ENCODE assay signal across 19 cellular contexts in the genomic region with DNA sequence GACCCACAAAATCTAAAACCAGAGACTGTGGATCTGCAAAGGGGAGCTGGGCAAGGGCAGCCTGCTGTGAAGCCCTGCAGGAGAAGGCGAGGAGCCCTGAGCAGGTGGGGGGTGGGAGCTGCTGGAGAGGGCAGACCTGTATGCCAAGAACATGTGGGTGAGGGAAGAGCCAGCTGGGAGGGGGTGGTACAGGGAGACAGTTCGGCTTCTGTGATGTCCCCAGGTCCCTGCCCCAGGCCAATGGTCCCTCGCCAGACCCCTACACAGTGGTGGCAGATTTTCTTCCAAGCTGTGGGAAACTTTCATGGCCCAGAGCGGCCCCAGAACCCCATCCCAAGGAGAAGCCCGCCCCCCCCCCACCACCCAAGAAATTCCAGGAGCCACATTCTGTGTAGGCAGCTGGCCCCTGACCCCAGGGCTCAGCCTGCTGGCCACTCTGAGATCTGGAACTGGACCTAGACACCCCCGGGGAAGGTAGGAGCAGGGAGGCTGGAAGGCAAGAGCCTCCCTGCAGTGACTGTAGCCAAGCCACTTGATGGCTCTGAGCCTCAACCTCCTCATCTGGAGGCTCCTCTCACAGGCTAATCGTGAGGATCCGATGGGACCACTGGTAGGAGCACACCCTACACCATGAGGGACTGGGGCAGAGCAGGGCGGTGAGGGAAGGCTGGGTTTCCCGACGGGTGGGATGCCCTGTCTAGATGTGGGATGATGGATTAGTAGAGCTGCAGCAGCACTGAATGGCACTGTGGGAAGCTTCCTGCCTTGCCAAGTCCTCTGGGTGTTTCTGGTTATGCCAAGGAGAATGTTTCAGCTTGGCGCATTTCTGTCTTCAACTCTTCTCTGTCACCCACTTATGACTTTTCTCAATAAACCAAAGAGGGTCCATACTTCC. TPM values are rescaled to one million over a fixed set of nuclear protein-coding genes. Genes with fewer than 3 reads are reported as not detected.
DNase-seq lines count a peak whose midpoint lies in the region; ATAC-seq and TF ChIP-seq lines count a peak whose summit lies in the region.
"Had no signal": no experiment of that assay in that cellular context is flagged by ENCODE, and none has a peak within 500 bp of the region (broad histone marks: within the 10 kb centered on the region; RNA-seq: fewer than 3 reads in every experiment).

No MANE protein-coding gene starts in this region.

- DNase-seq in A673 (ENCODE audit: low spot score): peak; percentile 76
- DNase-seq in GM10266 (ENCODE audit: extremely low spot score): peak; percentile 3
- peak; percentile 38 for DNase-seq in endodermal cell
- no peak for DNase-seq in neural progenitor cell (ENCODE audit: low spot score)
- no peak for DNase-seq in glomerular visceral epithelial cell (ENCODE audit: extremely low spot score)
- no peak for DNase-seq in mucosa of descending colon
- no peak for DNase-seq in CD1c-positive myeloid dendritic cell (ENCODE audit: extremely low spot score)
- DNase-seq: effector CD4-positive, alpha-beta T cell; heart right ventricle; NCI-H1417; stimulated activated CD4-positive, alpha-beta T cell treated with anti-CD3 and anti-CD28 coated beads, Interleukin-15, amount 100 ng/mL, for 24 hours; stimulated activated naive CD4-positive, alpha-beta T cell treated with Interleukin-2 at 50 U/mL for 16 hours had no signal

- no peak overlapping the region for H3K4me3 Mint-ChIP-seq in endodermal cell
- no peak overlapping the region for H3K4me3 Mint-ChIP-seq in neural progenitor cell
- H3K4me3 Mint-ChIP-seq: WTC11 had no signal

- CTCF ChIA-PET in A673 (lab: Charles Lee): interaction anchor here (0.9 kb wide), 1 partner anchor 147 kb away, joined by 4 read pairs; no protein-coding TSS in a partner anchor

- no peaks in the 10 kb centered on the region for H3K27me3 ChIP-seq in A673 (replicated peaks; ENCODE audit: insufficient read depth, low read depth, low read length, poor library complexity)
- H3K27me3 ChIP-seq in endodermal cell (ENCODE audit: control insufficient read depth, insufficient read depth, low read length, poor library complexity, severe bottlenecking): no peaks in the 10 kb centered on the region
- no peaks in the 10 kb centered on the region for H3K27me3 ChIP-seq in neural progenitor cell
- H3K27me3 ChIP-seq: heart right ventricle had no signal

- intact Hi-C loops in A673 (cut with micrococcal nuclease; ENCODE audit: unreplicated experiment): no loop called here
- intact Hi-C loops in mucosa of descending colon (cut with DNase I, micrococcal nuclease): no loop called here

- no peak for TF ChIP-seq CTCF in A673 (conservative IDR thresholded peaks at IDR 0.05; ENCODE audit: low read depth, low read length)
- TF ChIP-seq CTCF in GM10266 (IDR thresholded peaks at IDR 0.05; ENCODE audit: control insufficient read depth, insufficient read depth, low read depth, missing control alignments): no peak
- no peak for TF ChIP-seq CTCF in endodermal cell (conservative IDR thresholded peaks at IDR 0.05)
- no peak for TF ChIP-seq CTCF in neural progenitor cell (IDR thresholded peaks at IDR 0.05)
- no peak for TF ChIP-seq CTCF in mucosa of descending colon (IDR thresholded peaks at IDR 0.05)

- no peak overlapping the region for H2AFZ ChIP-seq in neural progenitor cell (replicated peaks)

- no peaks in the 10 kb centered on the region for H3K9me3 ChIP-seq in A673 (ENCODE audit: low read depth, low read length, poor library complexity, severe bottlenecking)
- no peaks in the 10 kb centered on the region for H3K9me3 ChIP-seq in endodermal cell (ENCODE audit: control insufficient read depth, low read length)
- H3K9me3 ChIP-seq in neural progenitor cell (ENCODE audit: low read depth): no peaks in the 10 kb centered on the region
- no peaks in the 10 kb centered on the region for H3K9me3 ChIP-seq in mucosa of descending colon
- H3K9me3 ChIP-seq: heart right ventricle had no signal

- H4K20me1 ChIP-seq in neural progenitor cell (ENCODE audit: low read depth): no peaks in the 10 kb centered on the region

- POLR2A ChIA-PET in A673 (lab: Charles Lee; ENCODE audit: low non-redundant PET): no interaction called here

- H3K27ac ChIP-seq in A673 (ENCODE audit: low read depth, low read length, poor library complexity, severe bottlenecking) (no peak overlapping the region), endodermal cell (ENCODE audit: low read depth, low read length) (no peak overlapping the region), neural progenitor cell (no peak overlapping the region)
- H3K27ac ChIP-seq: heart right ventricle had no signal

- no peak overlapping the region for H3K4me2 ChIP-seq in neural progenitor cell

- BruUV-seq in A673 (replicated peaks; lab: Mats Ljungman, UMichigan): no TSS peak

- H3K4me1 ChIP-seq in A673 (ENCODE audit: insufficient read depth, low read length, poor library complexity, severe bottlenecking) (peaks cover 11% of the 10 kb centered on the region), endodermal cell (ENCODE audit: control insufficient read depth, insufficient read depth, low read length) (peaks cover 6% of the 10 kb centered on the region), neural progenitor cell (peaks cover 16% of the 10 kb centered on the region), mucosa of descending colon (ENCODE audit: low read depth) (peaks cover 13% of the 10 kb centered on the region)

- H3F3A ChIP-seq in neural progenitor cell (ENCODE audit: low read depth): peaks cover 8% of the 10 kb centered on the region

- H3K36me3 ChIP-seq in A673 (ENCODE audit: insufficient read depth, low read length, poor library complexity, severe bottlenecking) (no peaks in the 10 kb centered on the region), endodermal cell (ENCODE audit: control insufficient read depth, insufficient read depth, low read length) (no peaks in the 10 kb centered on the region), neural progenitor cell (no peaks in the 10 kb centered on the region), mucosa of descending colon (ENCODE audit: low read depth) (no peaks in the 10 kb centered on the region)

- H3K79me2 ChIP-seq in neural progenitor cell (ENCODE audit: low read depth): no peaks in the 10 kb centered on the region

- no peaks in the 10 kb centered on the region for H3K27me3 Mint-ChIP-seq in endodermal cell (ENCODE audit: insufficient read depth)
- peaks cover 3% of the 10 kb centered on the region for H3K27me3 Mint-ChIP-seq in neural progenitor cell (ENCODE audit: insufficient read depth, low read depth)

- H3K4me1 Mint-ChIP-seq in endodermal cell (peaks cover 17% of the 10 kb centered on the region), neural progenitor cell (peaks cover 41% of the 10 kb centered on the region)

- H3K4me3 ChIP-seq in A673 (ENCODE audit: low read depth, low read length, poor library complexity, severe bottlenecking) (no peak overlapping the region), endodermal cell (ENCODE audit: low read length) (no peak overlapping the region), neural progenitor cell (no peak overlapping the region), mucosa of descending colon (no peak overlapping the region)
- H3K4me3 ChIP-seq: heart right ventricle had no signal

- H3K9me3 Mint-ChIP-seq in endodermal cell (no peaks in the 10 kb centered on the region), neural progenitor cell (no peaks in the 10 kb centered on the region)
- H3K9me3 Mint-ChIP-seq: WTC11 had no signal

- no peak for ATAC-seq in HG03097 (IDR thresholded peaks at IDR 0.05; ENCODE audit: low FRiP score, unreplicated experiment)
- ATAC-seq in mucosa of descending colon: no peak
- ATAC-seq: heart right ventricle, WTC11 had no signal

- H3K36me3 Mint-ChIP-seq in endodermal cell (ENCODE audit: low read depth): no peaks in the 10 kb centered on the region
- no peaks in the 10 kb centered on the region for H3K36me3 Mint-ChIP-seq in neural progenitor cell
- H3K36me3 Mint-ChIP-seq: type B pancreatic cell, WTC11 had no signal

- 75 to 91% methylated on average over 4 to 11 of the region's 12 CpGs for WGBS in endodermal cell (ENCODE audit: insufficient coverage in 1 of 2, insufficient read length in 1 of 2), 2 experiments

- H3K27ac Mint-ChIP-seq in endodermal cell (no peak overlapping the region), neural progenitor cell (peak overlapping the region; percentile 14)
- H3K27ac Mint-ChIP-seq: WTC11 had no signal

- no peak overlapping the region for H3K9ac ChIP-seq in endodermal cell (ENCODE audit: extremely low read depth, low read length, poor library complexity, severe bottlenecking)
- H3K9ac ChIP-seq in neural progenitor cell: no peak overlapping the region

RNA-seq across cellular contexts. Expression of a gene that starts 22.6 kb away (rescaled TPM):
- total RNA-seq in A673 (2021) (not detected in 2 replicates), endodermal cell (not detected), neural progenitor cell (ENCODE audit: low replicate concordance) (not detected in 2 replicates), mucosa of descending colon (10 to 100 TPM in 2 of 3 donors, 1 to 10 TPM in 1; 9.0 to 39.0 (median 20.4) TPM)
- polyA plus RNA-seq in endodermal cell (2013, experiment 1 of 2): 0.39 TPM
- not detected for polyA plus RNA-seq in endodermal cell (2013, experiment 2 of 2)
- total RNA-seq: bronchial epithelial cell; T-helper 2 cell treated with Interferon-gamma antibody and Interleukin-4, amounts not matched to agents 100 ng/mL and 5 ng/mL, for 36 hours had no signal

RNA-seq across cellular contexts. Expression of a gene that starts 46.7 kb away (rescaled TPM):
- total RNA-seq in A673 (2021) (25.9 and 58.3 TPM in 2 replicates), endodermal cell (1 to 10 TPM; 4.1 to 6.5 TPM), neural progenitor cell (ENCODE audit: low replicate concordance) (8.9 and 16.6 TPM in 2 replicates), mucosa of descending colon (10 to 100 TPM; 13.9 to 61.5 (median 27.1) TPM)
- 18.6 TPM for polyA plus RNA-seq in endodermal cell (2013, experiment 1 of 2)
- polyA plus RNA-seq in endodermal cell (2013, experiment 2 of 2): 22.1 TPM

RNA-seq across cellular contexts. Expression of a gene that starts 57.6 kb away (rescaled TPM):
- total RNA-seq in A673 (2021) (not detected in 2 replicates), endodermal cell (not detected), neural progenitor cell (ENCODE audit: low replicate concordance) (not detected in 2 replicates), mucosa of descending colon (100 to 1,000 TPM; 140 to 306 (median 302) TPM)
- 0.28 TPM for polyA plus RNA-seq in endodermal cell (2013, experiment 1 of 2)
- polyA plus RNA-seq in endodermal cell (2013, experiment 2 of 2): 0.33 TPM
- total RNA-seq: bronchial epithelial cell; G401; LHCN-M2; T-helper 2 cell treated with Interferon-gamma antibody and Interleukin-4, amounts not matched to agents 100 ng/mL and 5 ng/mL, for 36 hours had no signal

Comparison
In these comparisons a context has a peak if more than half of its experiments do, and no peak if none do; other contexts are left out.
1. DNase-seq: peak in A673 (single experiment), GM10266 (single experiment) and endodermal cell (single experiment); none in neural progenitor cell (single experiment), glomerular visceral epithelial cell (single experiment), mucosa of descending colon (0 of 3) and CD1c-positive myeloid dendritic cell (single experiment).
2. RNA of a gene that starts 57.6 kb away (total RNA-seq): 140 to 306 TPM in mucosa of descending colon; not detected in endodermal cell, not detected in A673 and not detected in neural progenitor cell; every median in the first group is over 100 times any median in the second.